Comparison of ENCODE assay signal across 10 cellular contexts in genomic region chr13:40485611-40486517, GRCh38.
A peak's percentile ranks its signal among the peaks of the same experiment; 100 is the strongest.
DNase-seq lines count a peak whose midpoint lies in the region; ATAC-seq, FAIRE-seq and TF ChIP-seq lines count a peak whose summit lies in the region.
"Had no signal": no experiment of that assay in that cellular context is flagged by ENCODE, and none has a peak within 500 bp of the region (broad histone marks: within the 10 kb centered on the region; RNA-seq: fewer than 3 reads in every experiment).

No MANE protein-coding gene starts in this region.

- H3K27me3 Mint-ChIP-seq in activated naive CD8-positive, alpha-beta T cell treated with anti-CD3 and anti-CD28 coated beads for 36 hours = no peaks in the 10 kb centered on the region

- no peaks in the 10 kb centered on the region for H3K9me3 ChIP-seq in vagina
- H3K9me3 ChIP-seq: sigmoid colon had no signal

- TF ChIP-seq POLR2A in vagina (IDR thresholded peaks at IDR 0.05) = no peak

- peaks cover 1% of the 10 kb centered on the region for H3K9me3 Mint-ChIP-seq in activated naive CD8-positive, alpha-beta T cell treated with anti-CD3 and anti-CD28 coated beads for 36 hours

- intact Hi-C loops in vagina (cut with DNase I) = no loop called here

- peak; percentile 53 for DNase-seq in T-helper 9 cell
- DNase-seq in activated naive CD8-positive, alpha-beta T cell treated with anti-CD3 and anti-CD28 coated beads for 36 hours = peak; percentile 76
- peak in 2 of 3 donors; percentile 45 to 52 for DNase-seq in stimulated activated CD4-positive, alpha-beta T cell treated with anti-CD3 and anti-CD28 coated beads, TNF-alpha, amount 100 ng/mL, for 48 hours (ENCODE audit: low read depth in 3 of 3)
- DNase-seq in NOMO-1 treated with DMSO at 0.1 percent for 48 hours (lab: John Stamatoyannopoulos, UW; ENCODE audit: unreplicated experiment) = no peak
- no peak for DNase-seq in HTR-8/SVneo (ENCODE audit: insufficient read length, low spot score)
- DNase-seq in vagina (ENCODE audit: extremely low spot score in 2 of 2) = no peak
- DNase-seq: foreskin melanocyte, sigmoid colon had no signal

- no peak overlapping the region for H3K27ac ChIP-seq in vagina
- H3K27ac ChIP-seq: sigmoid colon had no signal

- H3K4me1 ChIP-seq in vagina = no peaks in the 10 kb centered on the region
- H3K4me1 ChIP-seq: sigmoid colon had no signal

- no peak overlapping the region for H3K4me3 ChIP-seq in vagina
- H3K4me3 ChIP-seq: sigmoid colon had no signal

- H3K4me3 Mint-ChIP-seq in activated naive CD8-positive, alpha-beta T cell treated with anti-CD3 and anti-CD28 coated beads for 36 hours = peak overlapping the region; percentile 46

- no peaks in the 10 kb centered on the region for H3K36me3 ChIP-seq in vagina
- H3K36me3 ChIP-seq: sigmoid colon had no signal

- peaks cover 76% of the 10 kb centered on the region for H3K4me1 Mint-ChIP-seq in activated naive CD8-positive, alpha-beta T cell treated with anti-CD3 and anti-CD28 coated beads for 36 hours

- H3K27ac Mint-ChIP-seq in activated naive CD8-positive, alpha-beta T cell treated with anti-CD3 and anti-CD28 coated beads for 36 hours = peak overlapping the region; percentile 83

- no peak for FAIRE-seq in HTR-8/SVneo (lab: Jason Lieb, UNC)

- TF ChIP-seq CTCF in vagina (IDR thresholded peaks at IDR 0.05) = no peak

- peak; percentile 60 for ATAC-seq in GM19035 (IDR thresholded peaks at IDR 0.05; ENCODE audit: unreplicated experiment)
- no peak for ATAC-seq in HG02840 (IDR thresholded peaks at IDR 0.05; ENCODE audit: low FRiP score, unreplicated experiment)

- H3K27me3 ChIP-seq in vagina = no peaks in the 10 kb centered on the region
- H3K27me3 ChIP-seq: sigmoid colon had no signal

- H3K36me3 Mint-ChIP-seq in activated naive CD8-positive, alpha-beta T cell treated with anti-CD3 and anti-CD28 coated beads for 36 hours = peaks cover 36% of the 10 kb centered on the region

Comparison
In these comparisons a context has a peak if more than half of its experiments do, and no peak if none do; other contexts are left out.
1. DNase-seq: peak in T-helper 9 cell (single experiment), activated naive CD8-positive, alpha-beta T cell treated with anti-CD3 and anti-CD28 coated beads for 36 hours (single experiment) and stimulated activated CD4-positive, alpha-beta T cell treated with anti-CD3 and anti-CD28 coated beads, TNF-alpha, amount 100 ng/mL, for 48 hours (2 of 3); none in NOMO-1 treated with DMSO at 0.1 percent for 48 hours (single experiment), HTR-8/SVneo (single experiment) and vagina (0 of 2).